9 cellular contexts compared by ENCODE assay signal in genomic region chr19:45809643-45810159, GRCh38. TPM values are rescaled to one million over a fixed set of nuclear protein-coding genes. Genes with fewer than 3 reads are reported as not detected.
A peak's percentile ranks its signal among the peaks of the same experiment; 100 is the strongest.
DNase-seq lines count a peak whose midpoint lies in the region; ATAC-seq, FAIRE-seq and TF ChIP-seq lines count a peak whose summit lies in the region.
"Had no signal": no experiment of that assay in that cellular context is flagged by ENCODE, and none has a peak within 500 bp of the region (broad histone marks: within the 10 kb centered on the region; RNA-seq: fewer than 3 reads in every experiment).

No MANE protein-coding gene starts in this region.

- CTCF ChIA-PET in K562 (lab: Yijun Ruan, JAX; ENCODE audit: low intra/inter-chr PET ratio), result no interaction called here

- DNase-seq in NCI-H2227 (lab: John Stamatoyannopoulos, UW; ENCODE audit: unreplicated experiment), result peak; percentile 15
- no peak for DNase-seq in NCI-H2227 treated with DMSO at 0.1 percent for 48 hours (lab: John Stamatoyannopoulos, UW)
- peak; percentile 59 for DNase-seq in NCI-H2107 (lab: John Stamatoyannopoulos, UW)
- DNase-seq in K562 (ENCODE audit: extremely low read depth in 1 of 4, low spot score in 3 of 4), result peak; percentile 48 to 71 (median 52)
- no peak for DNase-seq in trophoblast cell
- no peak for DNase-seq in iPS-NIHi7 (ENCODE audit: extremely low spot score)
- no peak for DNase-seq in activated CD8-positive, alpha-beta memory T cell treated with anti-CD3 and anti-CD28 coated beads, Interleukin-2, amount 50 U/mL, for 4 hours

- no peak for TF ChIP-seq CTCF in K562 (IDR thresholded peaks at IDR 0.05 in 2 of 3, conservative IDR thresholded peaks at IDR 0.05 in 1 of 3; ENCODE audit: insufficient read depth in 2 of 3, low read depth in 1 of 3, low read length in 3 of 3)

- H3K4me1 ChIP-seq in K562 (replicated peaks in 1 of 2; ENCODE audit: control insufficient read depth in 2 of 2, insufficient read depth in 2 of 2, low read length in 2 of 2) (peaks cover 13 to 18% of the 10 kb centered on the region in 2 experiments; a peak in 4 of 5 replicates), trophoblast cell (ENCODE audit: control insufficient read depth in 1 of 2, insufficient read depth in 2 of 2, low read length in 2 of 2) (peaks cover 5% of the 10 kb centered on the region in 2 experiments)

- FAIRE-seq in K562 (lab: Jason Lieb, UNC), result peak; percentile 77

- no peak overlapping the region for H3K4ac ChIP-seq in trophoblast cell (ENCODE audit: low read depth, low read length)

- no peak overlapping the region for H2AK5ac ChIP-seq in trophoblast cell (ENCODE audit: low read length)

- H3K27me3 ChIP-seq in K562 (ENCODE audit: control insufficient read depth in 2 of 2, insufficient read depth in 2 of 2, low read length in 2 of 2) (no peaks in the 10 kb centered on the region), trophoblast cell (ENCODE audit: insufficient read depth, low read length) (no peaks in the 10 kb centered on the region)

- peak overlapping the region; percentile 54 for H2BK12ac ChIP-seq in trophoblast cell (ENCODE audit: low read length)

- intact Hi-C loops in K562 (cut with micrococcal nuclease), result loop anchor here (10.0 kb wide), 1 partner anchor 265 kb away; no protein-coding TSS in a partner anchor

- H2AFZ ChIP-seq in K562 (ENCODE audit: low read depth, low read length) (peak overlapping the region; percentile 100), trophoblast cell (ENCODE audit: insufficient read depth, low read length, poor library complexity) (no peak overlapping the region)

- no peak overlapping the region for H4K12ac ChIP-seq in trophoblast cell (ENCODE audit: low read depth, low read length)

- ATAC-seq in K562 (peak; percentile 72), GM21786 (IDR thresholded peaks at IDR 0.05; ENCODE audit: unreplicated experiment) (no peak)
- ATAC-seq: Panc1 had no signal

- TF ChIP-seq EP300 in K562 (IDR thresholded peaks at IDR 0.05; ENCODE audit: low read length), result peak; percentile 57

- H3K9me1 ChIP-seq in K562 (ENCODE audit: control insufficient read depth, insufficient read depth, low read length), result no peaks in the 10 kb centered on the region

- H4K91ac ChIP-seq in trophoblast cell (ENCODE audit: low read depth, low read length), result peak overlapping the region; percentile 18

- H3K9ac ChIP-seq in K562 (ENCODE audit: insufficient read depth in 1 of 2, low read depth in 2 of 2, low read length in 2 of 2) (peak overlapping the region; percentile 80 to 86; a peak in 3 of 4 replicates), trophoblast cell (ENCODE audit: low read length) (no peak overlapping the region)

- in situ Hi-C loops in K562 (cut with MboI), result loop anchor here (10.0 kb wide), 1 partner anchor 195 kb away; no protein-coding TSS in a partner anchor

- no peak for TF ChIP-seq RAD21 in K562 (CRISPR knock-in tag; conservative IDR thresholded peaks at IDR 0.05 in 1 of 2, IDR thresholded peaks at IDR 0.05 in 1 of 2)

- no peak overlapping the region for H3K14ac ChIP-seq in trophoblast cell (ENCODE audit: low read length)

- BruUV-seq in K562 (replicated peaks; lab: Mats Ljungman, UMichigan), result no TSS peak

- no peaks in the 10 kb centered on the region for H4K20me1 ChIP-seq in K562 (replicated peaks; ENCODE audit: control insufficient read depth, insufficient read depth, low read length)

- no peak overlapping the region for H2BK5ac ChIP-seq in trophoblast cell (ENCODE audit: low read depth, low read length, poor library complexity)

- peak overlapping the region; percentile 80 for H3K4me2 ChIP-seq in K562 (ENCODE audit: insufficient read depth, low read length)
- no peak overlapping the region for H3K4me2 ChIP-seq in trophoblast cell (ENCODE audit: low read length)

- WGBS in K562 (ENCODE audit: insufficient coverage, low coverage, missing lambda C conversion rate), result 17% methylated on average over 7 of the region's 7 CpGs
- WGBS in trophoblast cell (ENCODE audit: extremely low coverage, insufficient coverage, insufficient read length), result no CpG with 5 or more reads among the region's 7 CpGs

- H3K9me3 ChIP-seq in K562 (replicated peaks; ENCODE audit: control insufficient read depth, insufficient read depth, low read depth, low read length) (no peaks in the 10 kb centered on the region), trophoblast cell (ENCODE audit: insufficient read depth, low read depth, low read length) (peaks cover 2% of the 10 kb centered on the region)

- H3K79me2 ChIP-seq in K562 (ENCODE audit: control insufficient read depth, insufficient read depth, low read length) (no peaks in the 10 kb centered on the region), trophoblast cell (ENCODE audit: control insufficient read depth, insufficient read depth, low read length, poor library complexity) (no peaks in the 10 kb centered on the region)

- H3K23ac ChIP-seq in trophoblast cell (ENCODE audit: low read length), result no peak overlapping the region

- H2BK120ac ChIP-seq in trophoblast cell (ENCODE audit: insufficient read depth, low read length, poor library complexity), result no peak overlapping the region

- POLR2A ChIA-PET in K562 (lab: Yijun Ruan, JAX), result interaction anchor here (0.5 to 0.7 kb wide), 3 partner anchors 10 to 57 kb away, joined by 3 read pairs; no protein-coding TSS in a partner anchor

- peaks cover 3% of the 10 kb centered on the region for H3K79me1 ChIP-seq in trophoblast cell (ENCODE audit: low read length)

- no peak overlapping the region for H3K18ac ChIP-seq in trophoblast cell (ENCODE audit: low read length)

- no peak for TF ChIP-seq POLR2A in K562 (conservative IDR thresholded peaks at IDR 0.05)

- H3K4me3 ChIP-seq in K562 (no peak overlapping the region), trophoblast cell (ENCODE audit: low read depth, low read length) (no peak overlapping the region)

- peak overlapping the region; percentile 96 for H3K27ac ChIP-seq in K562 (ENCODE audit: extremely low read depth, low read depth, low read length)
- no peak overlapping the region for H3K27ac ChIP-seq in trophoblast cell (ENCODE audit: low read depth, low read length)

- peak overlapping the region; percentile 23 for H4K8ac ChIP-seq in trophoblast cell (ENCODE audit: low read depth, low read length)

- peaks cover 7% of the 10 kb centered on the region; the same call in 2 of the 3 replicates for H3K36me3 ChIP-seq in K562 (ENCODE audit: control insufficient read depth, insufficient read depth, low read length)
- H3K36me3 ChIP-seq in trophoblast cell (ENCODE audit: control insufficient read depth in 1 of 2, insufficient read depth in 2 of 2, low read length in 2 of 2), result no peaks in the 10 kb centered on the region

RNA-seq across cellular contexts. Expression of gene RSPH6A, which starts 5.4 kb away (rescaled TPM):
- total RNA-seq in K562 (2011; cell fraction: chromatin; rRNA removed; ENCODE audit: low replicate concordance), result 0.63 and 3.1 TPM in 2 replicates
- total RNA-seq in K562 (2011; cell fraction: nucleolus; rRNA removed), result 1.5 and 1.7 TPM in 2 replicates
- total RNA-seq in K562 (2011; cell fraction: nucleoplasm; rRNA removed), result 0.81 and 1.1 TPM in 2 replicates
- total RNA-seq in K562 (2014; rRNA removed) (not detected in 2 replicates), K562 (2014; rRNA removed; fragmentation: Illumina TruSeq; extraction: Trizol) (not detected in 2 replicates), K562 (2015; rRNA removed; fragmentation: Illumina TruSeq; extraction: Trizol) (0.07 TPM in 1 of 2 replicates, not detected in the other), K562 (2021) (0.07 TPM in 1 of 2 replicates, not detected in the other)
- polyA plus RNA-seq in K562 (2011; rRNA removed) (0.03 and 0.04 TPM in 2 replicates), K562 (2014; fragmentation: Illumina TruSeq; extraction: Trizol) (not detected in 2 replicates), K562 (2014; fragmentation: Nextera tagmentation; extraction: Ambion mirVana) (not detected), K562 (2014; rRNA removed) (0.07 and 0.15 TPM in 2 replicates)
- polyA plus RNA-seq in K562 (2011; cell fraction: cytosol; rRNA removed), result not detected in 2 replicates
- polyA plus RNA-seq in K562 (2011; cell fraction: nucleus; rRNA removed), result 0.08 and 0.14 TPM in 2 replicates
- polyA plus RNA-seq in K562 (2012), result 0.05 and 0.15 TPM in 2 replicates
- polyA minus RNA-seq in K562 (2011; rRNA and poly(A)+ RNA removed), result 0.09 TPM in 1 of 2 replicates, not detected in the other
- polyA minus RNA-seq in K562 (2011; cell fraction: cytosol; rRNA and poly(A)+ RNA removed), result not detected in 2 replicates
- 0.54 and 0.56 TPM in 2 replicates for polyA minus RNA-seq in K562 (2011; cell fraction: nucleus; rRNA and poly(A)+ RNA removed)
- 0.01 and 0.03 TPM in 2 replicates for polyA plus RNA-seq in trophoblast cell (2013)

RNA-seq across cellular contexts. Expression of gene DMWD, which starts 17.1 kb away (rescaled TPM):
- 93.8 and 251 TPM in 2 replicates for total RNA-seq in K562 (2011; cell fraction: chromatin; rRNA removed; ENCODE audit: low replicate concordance)
- total RNA-seq in K562 (2011; cell fraction: nucleolus; rRNA removed), result 136 and 149 TPM in 2 replicates
- total RNA-seq in K562 (2011; cell fraction: nucleoplasm; rRNA removed), result 124 and 146 TPM in 2 replicates
- total RNA-seq in K562 (2014; rRNA removed) (30.5 and 38.4 TPM in 2 replicates), K562 (2014; rRNA removed; fragmentation: Illumina TruSeq; extraction: Trizol) (18.1 and 20.0 TPM in 2 replicates), K562 (2015; rRNA removed; fragmentation: Illumina TruSeq; extraction: Trizol) (19.0 and 20.7 TPM in 2 replicates), K562 (2021) (51.3 and 54.6 TPM in 2 replicates)
- polyA plus RNA-seq in K562 (2011; rRNA removed) (15.6 and 22.6 TPM in 2 replicates), K562 (2014; fragmentation: Illumina TruSeq; extraction: Trizol) (15.4 and 18.7 TPM in 2 replicates), K562 (2014; fragmentation: Nextera tagmentation; extraction: Ambion mirVana) (1 to 10 TPM; 4.7 to 7.9 TPM), K562 (2014; rRNA removed) (27.7 and 32.8 TPM in 2 replicates)
- polyA plus RNA-seq in K562 (2011; cell fraction: cytosol; rRNA removed), result 23.6 and 33.0 TPM in 2 replicates
- 46.4 and 68.1 TPM in 2 replicates for polyA plus RNA-seq in K562 (2011; cell fraction: nucleus; rRNA removed)
- polyA plus RNA-seq in K562 (2012), result 28.7 and 29.1 TPM in 2 replicates
- 21.1 and 23.5 TPM in 2 replicates for polyA minus RNA-seq in K562 (2011; rRNA and poly(A)+ RNA removed)
- polyA minus RNA-seq in K562 (2011; cell fraction: cytosol; rRNA and poly(A)+ RNA removed), result 22.7 and 27.3 TPM in 2 replicates
- 38.4 and 45.5 TPM in 2 replicates for polyA minus RNA-seq in K562 (2011; cell fraction: nucleus; rRNA and poly(A)+ RNA removed)
- polyA plus RNA-seq in trophoblast cell (2013), result 26.0 and 26.5 TPM in 2 replicates

RNA-seq across cellular contexts. Expression of gene DMPK, which starts 27.4 kb away (rescaled TPM):
- total RNA-seq in K562 (2011; cell fraction: chromatin; rRNA removed; ENCODE audit: low replicate concordance), result 108 and 213 TPM in 2 replicates
- total RNA-seq in K562 (2011; cell fraction: nucleolus; rRNA removed), result 94.9 and 106 TPM in 2 replicates
- 85.3 and 105 TPM in 2 replicates for total RNA-seq in K562 (2011; cell fraction: nucleoplasm; rRNA removed)
- 7.7 and 10.9 TPM in 2 replicates for total RNA-seq in K562 (2014; rRNA removed)
- total RNA-seq in K562 (2014; rRNA removed; fragmentation: Illumina TruSeq; extraction: Trizol), result 2.3 and 2.8 TPM in 2 replicates
- total RNA-seq in K562 (2015; rRNA removed; fragmentation: Illumina TruSeq; extraction: Trizol), result 7.3 and 8.8 TPM in 2 replicates
- total RNA-seq in K562 (2021), result 22.7 and 26.5 TPM in 2 replicates
- 7.0 and 11.2 TPM in 2 replicates for polyA plus RNA-seq in K562 (2011; rRNA removed)
- 8.7 and 21.2 TPM in 2 replicates for polyA plus RNA-seq in K562 (2011; cell fraction: cytosol; rRNA removed)
- polyA plus RNA-seq in K562 (2011; cell fraction: nucleus; rRNA removed), result 75.5 and 114 TPM in 2 replicates
- polyA plus RNA-seq in K562 (2012), result 23.7 and 50.9 TPM in 2 replicates
- 8.0 and 9.1 TPM in 2 replicates for polyA plus RNA-seq in K562 (2014; fragmentation: Illumina TruSeq; extraction: Trizol)
- polyA plus RNA-seq in K562 (2014; fragmentation: Nextera tagmentation; extraction: Ambion mirVana), result under 1 TPM; 0.24 to 0.63 TPM
- 19.1 and 31.3 TPM in 2 replicates for polyA plus RNA-seq in K562 (2014; rRNA removed)
- 6.7 and 13.0 TPM in 2 replicates for polyA minus RNA-seq in K562 (2011; rRNA and poly(A)+ RNA removed)
- polyA minus RNA-seq in K562 (2011; cell fraction: cytosol; rRNA and poly(A)+ RNA removed), result 5.6 and 7.0 TPM in 2 replicates
- polyA minus RNA-seq in K562 (2011; cell fraction: nucleus; rRNA and poly(A)+ RNA removed), result 16.8 and 17.1 TPM in 2 replicates
- polyA plus RNA-seq in trophoblast cell (2013), result 17.0 and 18.3 TPM in 2 replicates

RNA-seq across cellular contexts. Expression of gene SIX5, which starts 40.6 kb away (rescaled TPM):
- 4.2 and 17.4 TPM in 2 replicates for total RNA-seq in K562 (2011; cell fraction: chromatin; rRNA removed; ENCODE audit: low replicate concordance)
- total RNA-seq in K562 (2011; cell fraction: nucleolus; rRNA removed), result 13.7 and 19.0 TPM in 2 replicates
- 6.2 and 8.5 TPM in 2 replicates for total RNA-seq in K562 (2011; cell fraction: nucleoplasm; rRNA removed)
- total RNA-seq in K562 (2014; rRNA removed) (7.9 and 9.0 TPM in 2 replicates), K562 (2014; rRNA removed; fragmentation: Illumina TruSeq; extraction: Trizol) (1.0 and 1.4 TPM in 2 replicates), K562 (2015; rRNA removed; fragmentation: Illumina TruSeq; extraction: Trizol) (4.2 and 5.0 TPM in 2 replicates), K562 (2021) (15.2 and 17.2 TPM in 2 replicates)
- polyA plus RNA-seq in K562 (2011; rRNA removed) (2.5 and 6.1 TPM in 2 replicates), K562 (2014; fragmentation: Illumina TruSeq; extraction: Trizol) (7.4 and 12.5 TPM in 2 replicates), K562 (2014; fragmentation: Nextera tagmentation; extraction: Ambion mirVana) (not detected), K562 (2014; rRNA removed) (9.7 and 10.2 TPM in 2 replicates)
- 5.6 and 11.7 TPM in 2 replicates for polyA plus RNA-seq in K562 (2011; cell fraction: cytosol; rRNA removed)
- polyA plus RNA-seq in K562 (2011; cell fraction: nucleus; rRNA removed), result 22.2 and 28.1 TPM in 2 replicates
- 5.5 and 16.8 TPM in 2 replicates for polyA plus RNA-seq in K562 (2012)
- polyA minus RNA-seq in K562 (2011; rRNA and poly(A)+ RNA removed), result 0.74 and 0.93 TPM in 2 replicates
- 4.6 and 7.9 TPM in 2 replicates for polyA minus RNA-seq in K562 (2011; cell fraction: cytosol; rRNA and poly(A)+ RNA removed)
- 7.8 and 10.1 TPM in 2 replicates for polyA minus RNA-seq in K562 (2011; cell fraction: nucleus; rRNA and poly(A)+ RNA removed)
- 15.7 and 16.4 TPM in 2 replicates for polyA plus RNA-seq in trophoblast cell (2013)

RNA-seq across cellular contexts. Expression of gene SYMPK, which starts 53.2 kb away (rescaled TPM):
- total RNA-seq in K562 (2011; cell fraction: chromatin; rRNA removed; ENCODE audit: low replicate concordance), result 281 and 416 TPM in 2 replicates
- 171 and 172 TPM in 2 replicates for total RNA-seq in K562 (2011; cell fraction: nucleolus; rRNA removed)
- 158 and 183 TPM in 2 replicates for total RNA-seq in K562 (2011; cell fraction: nucleoplasm; rRNA removed)
- 58.4 and 60.4 TPM in 2 replicates for total RNA-seq in K562 (2014; rRNA removed)
- 26.4 and 31.4 TPM in 2 replicates for total RNA-seq in K562 (2014; rRNA removed; fragmentation: Illumina TruSeq; extraction: Trizol)
- 38.7 and 40.9 TPM in 2 replicates for total RNA-seq in K562 (2015; rRNA removed; fragmentation: Illumina TruSeq; extraction: Trizol)
- 86.9 and 95.5 TPM in 2 replicates for total RNA-seq in K562 (2021)
- polyA plus RNA-seq in K562 (2011; rRNA removed), result 80.3 and 101 TPM in 2 replicates
- 76.7 and 115 TPM in 2 replicates for polyA plus RNA-seq in K562 (2011; cell fraction: cytosol; rRNA removed)
- 192 and 225 TPM in 2 replicates for polyA plus RNA-seq in K562 (2011; cell fraction: nucleus; rRNA removed)
- 73.1 and 85.2 TPM in 2 replicates for polyA plus RNA-seq in K562 (2012)
- 79.4 and 82.9 TPM in 2 replicates for polyA plus RNA-seq in K562 (2014; fragmentation: Illumina TruSeq; extraction: Trizol)
- polyA plus RNA-seq in K562 (2014; fragmentation: Nextera tagmentation; extraction: Ambion mirVana), result under 1 TPM; 0.73 to 0.85 TPM
- polyA plus RNA-seq in K562 (2014; rRNA removed), result 63.1 and 66.5 TPM in 2 replicates
- 96.1 and 136 TPM in 2 replicates for polyA minus RNA-seq in K562 (2011; rRNA and poly(A)+ RNA removed)
- 80.5 and 91.6 TPM in 2 replicates for polyA minus RNA-seq in K562 (2011; cell fraction: cytosol; rRNA and poly(A)+ RNA removed)
- 37.0 and 46.3 TPM in 2 replicates for polyA minus RNA-seq in K562 (2011; cell fraction: nucleus; rRNA and poly(A)+ RNA removed)
- polyA plus RNA-seq in trophoblast cell (2013), result 53.3 and 55.9 TPM in 2 replicates

Comparison
In these comparisons a context has a peak if more than half of its experiments do, and no peak if none do; other contexts are left out.
1. DNase-seq: peak in NCI-H2227 (single experiment), NCI-H2107 (single experiment) and K562 (4 of 4); none in NCI-H2227 treated with DMSO at 0.1 percent for 48 hours (single experiment), trophoblast cell (0 of 2), iPS-NIHi7 (single experiment) and activated CD8-positive, alpha-beta memory T cell treated with anti-CD3 and anti-CD28 coated beads, Interleukin-2, amount 50 U/mL, for 4 hours (single experiment).